21 cellular contexts compared by ENCODE assay signal in the genomic region with DNA sequence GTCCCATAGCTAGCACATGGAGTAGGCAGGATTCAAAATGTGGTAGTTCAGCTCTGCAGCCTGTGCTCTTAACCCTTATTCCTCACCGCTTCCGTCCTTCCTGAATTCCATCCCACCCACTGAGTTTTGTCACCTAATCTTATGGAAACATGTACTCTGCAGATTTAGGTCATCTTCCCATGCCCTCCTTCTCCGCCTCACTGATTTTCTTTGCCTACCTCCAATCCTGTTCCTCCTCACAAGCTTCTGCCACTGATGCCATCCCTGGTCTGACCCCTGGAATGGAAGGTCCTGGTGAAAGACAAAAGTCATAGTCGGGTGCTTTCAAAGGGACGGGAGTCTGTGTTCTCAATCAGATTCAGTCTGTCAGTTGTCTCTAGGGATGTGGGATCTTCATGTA. TPM values are rescaled to one million over a fixed set of nuclear protein-coding genes. Genes with fewer than 3 reads are reported as not detected.
"Had no signal": no experiment of that assay in that cellular context is flagged by ENCODE, and none has a peak within 500 bp of the region (broad histone marks: within the 10 kb centered on the region; RNA-seq: fewer than 3 reads in every experiment).

No MANE protein-coding gene starts in this region.

- DNase-seq: dermis blood vessel endothelial cell; effector memory CD8-positive, alpha-beta T cell; hypothalamus; immature natural killer cell; islet precursor cell; kidney glomerular epithelial cell; left colon; midbrain; naive thymus-derived CD4-positive, alpha-beta T cell; psoas muscle; right cardiac atrium; spleen; stimulated activated CD4-positive, alpha-beta T cell treated with anti-CD3 and anti-CD28 coated beads, Interleukin-4, amount 100 ng/mL, for 4 hours; stimulated activated naive CD8-positive, alpha-beta T cell treated with anti-CD3 and anti-CD28 coated beads, Interleukin-15, Interleukin-2, amounts not matched to agents 100 U/mL and 50 U/mL, for 24 hours; substantia nigra; testis; tibial artery had no signal

- H3K4me3 ChIP-seq: coronary artery, lung, psoas muscle, skin epidermis, spleen, testis, tibial artery had no signal

- H3K36me3 ChIP-seq: spleen, tibial artery had no signal

- H3K9me3 ChIP-seq: psoas muscle, spleen, testis, tibial artery had no signal

- H3K27me3 ChIP-seq: spleen, testis had no signal

- H3K27ac ChIP-seq: coronary artery, psoas muscle, skin epidermis, spleen, testis, tibial artery had no signal

- ATAC-seq: effector memory CD8-positive, alpha-beta T cell; left colon; naive thymus-derived CD4-positive, alpha-beta T cell; psoas muscle; right cardiac atrium; stimulated activated memory B cell treated with anti-CD40 and anti-IgM and Interleukin-4, amounts not matched to agents 10 μg/mL and 1 μg/mL and 100 μg/mL, for 72 hours; stimulated activated naive CD8-positive, alpha-beta T cell treated with anti-CD3 and anti-CD28 coated beads, Interleukin-15, Interleukin-2, amounts not matched to agents 100 U/mL and 50 U/mL, for 24 hours had no signal

- H3K4me1 ChIP-seq: psoas muscle, testis had no signal

RNA-seq across cellular contexts. Expression of gene ABCC9, which starts 46.6 kb away (rescaled TPM):
- polyA plus RNA-seq: immature natural killer cell; naive thymus-derived CD4-positive, alpha-beta T cell had no signal
